In genomic region chr4:185467991-185468390, GRCh38 we compare ENCODE assay signal across 8 cellular contexts. TPM values are rescaled to one million over a fixed set of nuclear protein-coding genes. Genes with fewer than 3 reads are reported as not detected.
"Had no signal": no experiment of that assay in that cellular context is flagged by ENCODE, and none has a peak within 500 bp of the region (broad histone marks: within the 10 kb centered on the region; RNA-seq: fewer than 3 reads in every experiment).

No MANE protein-coding gene starts in this region.

- H2AFZ ChIP-seq: GM23338 had no signal

- H3K27ac ChIP-seq: GM23248 had no signal

- H3K36me3 ChIP-seq: HAP-1 had no signal

- H3K4me2 ChIP-seq: GM23338 had no signal

- H3K4me1 ChIP-seq: HAP-1 had no signal

- H3K4me3 ChIP-seq: GM23338, HAP-1 had no signal

- H3K27ac Mint-ChIP-seq: GM23338, HFFc6 had no signal

- H3K9me3 Mint-ChIP-seq: HFFc6 had no signal

- H3K9me3 ChIP-seq: HAP-1 had no signal

- DNase-seq: GM23248, GOT3, H7, HCEC 1CT, HFFc6 had no signal

- H3K4me3 Mint-ChIP-seq: GM23338, HFFc6 had no signal

- H3K9ac ChIP-seq: GM23248 had no signal

- ATAC-seq: GM23338, HCT116 had no signal

RNA-seq across cellular contexts. Expression of gene CCDC110, which starts 3.5 kb away (rescaled TPM):
- total RNA-seq: HFFc6 had no signal
